21 cellular contexts compared by ENCODE assay signal in genomic region chr13:27634791-27635190, GRCh38. TPM values are rescaled to one million over a fixed set of nuclear protein-coding genes. Genes with fewer than 3 reads are reported as not detected.
A peak's percentile ranks its signal among the peaks of the same experiment; 100 is the strongest.
DNase-seq lines count a peak whose midpoint lies in the region; ATAC-seq, FAIRE-seq and TF ChIP-seq lines count a peak whose summit lies in the region.
"Had no signal": no experiment of that assay in that cellular context is flagged by ENCODE, and none has a peak within 500 bp of the region (broad histone marks: within the 10 kb centered on the region; RNA-seq: fewer than 3 reads in every experiment).

No MANE protein-coding gene starts in this region.

- intact Hi-C loops in mucosa of descending colon (cut with DNase I, micrococcal nuclease), result no loop called here

- H3K36me3 ChIP-seq in RWPE2 (ENCODE audit: low read depth) (peaks cover 32% of the 10 kb centered on the region), esophagus (ENCODE audit: control insufficient read depth in 2 of 2, insufficient read depth in 2 of 2, low read length in 1 of 2) (no peaks in the 10 kb centered on the region), mucosa of descending colon (ENCODE audit: low read depth) (no peaks in the 10 kb centered on the region), thymus (ENCODE audit: control insufficient read depth, insufficient read depth) (peaks cover 7% of the 10 kb centered on the region)

- ATAC-seq in RWPE2 (ENCODE audit: low read depth), result no peak
- peak; percentile 50 for ATAC-seq in mucosa of descending colon
- no peak for ATAC-seq in HG03139 (IDR thresholded peaks at IDR 0.05; ENCODE audit: unreplicated experiment)
- ATAC-seq: A549, HCT116 had no signal

- H3K4me1 ChIP-seq in RWPE2 (ENCODE audit: insufficient read depth, poor library complexity, severe bottlenecking) (peaks cover 46% of the 10 kb centered on the region), esophagus (ENCODE audit: control insufficient read depth in 2 of 2, insufficient read depth in 2 of 2, low read length in 1 of 2) (peaks cover 0 to 7% of the 10 kb centered on the region in 2 donors), mucosa of descending colon (ENCODE audit: low read depth) (no peaks in the 10 kb centered on the region), thymus (ENCODE audit: control insufficient read depth, insufficient read depth, low read length) (no peaks in the 10 kb centered on the region)
- H3K4me1 ChIP-seq: A549 had no signal

- H3K27me3 ChIP-seq in RWPE2 (ENCODE audit: insufficient read depth, poor library complexity, severe bottlenecking) (no peaks in the 10 kb centered on the region), esophagus (ENCODE audit: control insufficient read depth in 1 of 2, insufficient read depth in 2 of 2, low read length in 2 of 2) (no peaks in the 10 kb centered on the region), thymus (ENCODE audit: control insufficient read depth, insufficient read depth) (no peaks in the 10 kb centered on the region)

- no peak for TF ChIP-seq POLR2A in GM12891 (IDR thresholded peaks at IDR 0.05; ENCODE audit: low read depth, low read length)

- H3K4me3 ChIP-seq in RWPE2 (ENCODE audit: severe bottlenecking) (no peak overlapping the region), esophagus (ENCODE audit: low read depth in 1 of 2, low read length in 2 of 2) (no peak overlapping the region), mucosa of descending colon (no peak overlapping the region), thymus (ENCODE audit: low read length) (no peak overlapping the region)
- H3K4me3 ChIP-seq: A549 had no signal

- no peaks in the 10 kb centered on the region for H3K9me3 ChIP-seq in RWPE2 (ENCODE audit: severe bottlenecking)
- H3K9me3 ChIP-seq in esophagus (ENCODE audit: control insufficient read depth in 2 of 2, insufficient read depth in 1 of 2, low read depth in 1 of 2, low read length in 1 of 2), result no peaks in the 10 kb centered on the region
- no peaks in the 10 kb centered on the region for H3K9me3 ChIP-seq in mucosa of descending colon
- H3K9me3 ChIP-seq in thymus (ENCODE audit: control insufficient read depth), result no peaks in the 10 kb centered on the region
- H3K9me3 ChIP-seq: A549, SK-N-SH had no signal

- WGBS in esophagus, 2 donors, result 54 to 68% methylated on average over 3 of the region's 3 CpGs
- 96% methylated on average over 3 of the region's 3 CpGs for WGBS in thymus

- DNase-seq in RWPE2 (ENCODE audit: low spot score) (no peak), mucosa of descending colon (no peak), GM12891 (ENCODE audit: insufficient read length, low spot score) (no peak), middle frontal gyrus (ENCODE audit: extremely low spot score, low spot score) (no peak), T-helper 2 cell (no peak)
- DNase-seq: CD4-positive, CD25-positive, alpha-beta regulatory T cell; DMS79; IMR-90; NCI-H1105 treated with DMSO at 0.1 percent for 48 hours; NCI-H2081; NCI-H2171 treated with DMSO at 0.1 percent for 48 hours; NCI-H524 treated with DMSO at 0.1 percent for 48 hours; SHP77 treated with DMSO at 0.1 percent for 48 hours; SK-N-SH had no signal

- no peak for FAIRE-seq in GM12891 (lab: Jason Lieb, UNC)
- FAIRE-seq: A549, H1 had no signal

- TF ChIP-seq CTCF in RWPE2 (IDR thresholded peaks at IDR 0.05; ENCODE audit: poor library complexity, severe bottlenecking), result no peak
- TF ChIP-seq CTCF in mucosa of descending colon (IDR thresholded peaks at IDR 0.05), result no peak

- peak overlapping the region; percentile 93 for H3K27ac ChIP-seq in RWPE2 (ENCODE audit: poor library complexity, severe bottlenecking)
- H3K27ac ChIP-seq in esophagus (ENCODE audit: low read depth in 2 of 2, low read length in 1 of 2), result peak overlapping the region; percentile 78 to 81
- H3K27ac ChIP-seq in thymus (ENCODE audit: low read depth), result peak overlapping the region; percentile 70
- H3K27ac ChIP-seq: A549, KMS-11 had no signal

TF ChIP-seq in GM12891, 5 proteins besides CTCF, POLR2A, EP300 and RAD21:
- TF ChIP-seq POU2F2 (IDR thresholded peaks at IDR 0.05; ENCODE audit: low read depth, low read length), result no peak
- no peak for TF ChIP-seq TAF1 (IDR thresholded peaks at IDR 0.05; ENCODE audit: low read depth, low read length)
- TF ChIP-seq PAX5 (IDR thresholded peaks at IDR 0.05; ENCODE audit: insufficient read depth, low read length, severe bottlenecking), result no peak
- no peak for TF ChIP-seq POLR2AphosphoS5 (IDR thresholded peaks at IDR 0.05; ENCODE audit: low read depth, low read length)
- no peak for TF ChIP-seq SPI1 (IDR thresholded peaks at IDR 0.05; ENCODE audit: low read depth, low read length)

RNA-seq across cellular contexts. Expression of gene POLR1D, which starts 13.1 kb away (rescaled TPM):
- polyA plus RNA-seq in esophagus (100 to 1,000 TPM; 126 to 133 TPM), thymus (221 TPM)
- total RNA-seq in mucosa of descending colon, result 100 to 1,000 TPM in 1 of 3 donors, 10 to 100 TPM in 2; 88.7 to 169 (median 91.0) TPM
- 176 TPM for polyA plus RNA-seq in GM12891 (2012; ENCODE audit: low read depth, missing spikeins)

RNA-seq across cellular contexts. Expression of gene LNX2, which starts 14.5 kb away (rescaled TPM):
- polyA plus RNA-seq in esophagus, result 1 to 10 TPM; 5.5 to 6.1 TPM
- total RNA-seq in mucosa of descending colon, result 10 to 100 TPM; 20.0 to 34.0 (median 26.2) TPM
- polyA plus RNA-seq in thymus, result 9.4 TPM
- polyA plus RNA-seq in GM12891 (2012; ENCODE audit: low read depth, missing spikeins), result 1.3 TPM
